Comparison of ENCODE assay signal across 3 cellular contexts in the genomic region with DNA sequence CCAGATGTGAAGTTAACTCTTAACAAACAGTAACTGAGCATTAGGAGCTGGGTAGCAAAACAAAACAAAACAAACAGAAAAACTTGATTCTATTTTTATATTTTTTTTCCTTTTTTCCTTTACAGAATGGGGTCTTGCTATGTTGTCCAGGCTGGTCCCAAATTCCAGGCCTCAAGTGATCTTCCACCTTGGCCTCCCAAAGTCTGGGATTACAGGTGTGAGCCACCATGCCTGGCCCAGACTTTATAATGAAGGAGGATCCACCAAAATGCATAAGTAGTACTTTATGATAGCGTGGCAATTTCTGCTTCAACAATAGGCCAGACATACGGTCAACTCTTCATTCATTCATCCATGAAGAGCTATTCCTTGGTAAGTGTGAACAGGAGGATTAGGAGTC.
TF ChIP-seq lines count a peak whose summit lies in the region.

No MANE protein-coding gene starts in this region.

TF ChIP-seq in HEK293, 187 proteins besides CTCF, POLR2A, EP300 and RAD21 (continued from another document):
- TF ChIP-seq, protein P1, sequence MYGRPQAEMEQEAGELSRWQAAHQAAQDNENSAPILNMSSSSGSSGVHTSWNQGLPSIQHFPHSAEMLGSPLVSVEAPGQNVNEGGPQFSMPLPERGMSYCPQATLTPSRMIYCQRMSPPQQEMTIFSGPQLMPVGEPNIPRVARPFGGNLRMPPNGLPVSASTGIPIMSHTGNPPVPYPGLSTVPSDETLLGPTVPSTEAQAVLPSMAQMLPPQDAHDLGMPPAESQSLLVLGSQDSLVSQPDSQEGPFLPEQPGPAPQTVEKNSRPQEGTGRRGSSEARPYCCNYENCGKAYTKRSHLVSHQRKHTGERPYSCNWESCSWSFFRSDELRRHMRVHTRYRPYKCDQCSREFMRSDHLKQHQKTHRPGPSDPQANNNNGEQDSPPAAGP (tag by site-specific recombination; IDR thresholded peaks at IDR 0.05): no peak

TF ChIP-seq in WTC11, 78 proteins besides CTCF, POLR2A, EP300 and RAD21 (continued from another document):
- TF ChIP-seq, protein P2, sequence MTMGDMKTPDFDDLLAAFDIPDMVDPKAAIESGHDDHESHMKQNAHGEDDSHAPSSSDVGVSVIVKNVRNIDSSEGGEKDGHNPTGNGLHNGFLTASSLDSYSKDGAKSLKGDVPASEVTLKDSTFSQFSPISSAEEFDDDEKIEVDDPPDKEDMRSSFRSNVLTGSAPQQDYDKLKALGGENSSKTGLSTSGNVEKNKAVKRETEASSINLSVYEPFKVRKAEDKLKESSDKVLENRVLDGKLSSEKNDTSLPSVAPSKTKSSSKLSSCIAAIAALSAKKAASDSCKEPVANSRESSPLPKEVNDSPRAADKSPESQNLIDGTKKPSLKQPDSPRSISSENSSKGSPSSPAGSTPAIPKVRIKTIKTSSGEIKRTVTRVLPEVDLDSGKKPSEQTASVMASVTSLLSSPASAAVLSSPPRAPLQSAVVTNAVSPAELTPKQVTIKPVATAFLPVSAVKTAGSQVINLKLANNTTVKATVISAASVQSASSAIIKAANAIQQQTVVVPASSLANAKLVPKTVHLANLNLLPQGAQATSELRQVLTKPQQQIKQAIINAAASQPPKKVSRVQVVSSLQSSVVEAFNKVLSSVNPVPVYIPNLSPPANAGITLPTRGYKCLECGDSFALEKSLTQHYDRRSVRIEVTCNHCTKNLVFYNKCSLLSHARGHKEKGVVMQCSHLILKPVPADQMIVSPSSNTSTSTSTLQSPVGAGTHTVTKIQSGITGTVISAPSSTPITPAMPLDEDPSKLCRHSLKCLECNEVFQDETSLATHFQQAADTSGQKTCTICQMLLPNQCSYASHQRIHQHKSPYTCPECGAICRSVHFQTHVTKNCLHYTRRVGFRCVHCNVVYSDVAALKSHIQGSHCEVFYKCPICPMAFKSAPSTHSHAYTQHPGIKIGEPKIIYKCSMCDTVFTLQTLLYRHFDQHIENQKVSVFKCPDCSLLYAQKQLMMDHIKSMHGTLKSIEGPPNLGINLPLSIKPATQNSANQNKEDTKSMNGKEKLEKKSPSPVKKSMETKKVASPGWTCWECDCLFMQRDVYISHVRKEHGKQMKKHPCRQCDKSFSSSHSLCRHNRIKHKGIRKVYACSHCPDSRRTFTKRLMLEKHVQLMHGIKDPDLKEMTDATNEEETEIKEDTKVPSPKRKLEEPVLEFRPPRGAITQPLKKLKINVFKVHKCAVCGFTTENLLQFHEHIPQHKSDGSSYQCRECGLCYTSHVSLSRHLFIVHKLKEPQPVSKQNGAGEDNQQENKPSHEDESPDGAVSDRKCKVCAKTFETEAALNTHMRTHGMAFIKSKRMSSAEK (CRISPR knock-in tag; IDR thresholded peaks at IDR 0.05; ENCODE audit: borderline replicate concordance): no peak
- no peak for TF ChIP-seq E2F1 (CRISPR knock-in tag; IDR thresholded peaks at IDR 0.05)
- 0 out of 2 replicates have a peak, but pooled peaks have one; percentile 74 for TF ChIP-seq ZNF121 (CRISPR knock-in tag; IDR thresholded peaks at IDR 0.05)
- TF ChIP-seq, protein P3, sequence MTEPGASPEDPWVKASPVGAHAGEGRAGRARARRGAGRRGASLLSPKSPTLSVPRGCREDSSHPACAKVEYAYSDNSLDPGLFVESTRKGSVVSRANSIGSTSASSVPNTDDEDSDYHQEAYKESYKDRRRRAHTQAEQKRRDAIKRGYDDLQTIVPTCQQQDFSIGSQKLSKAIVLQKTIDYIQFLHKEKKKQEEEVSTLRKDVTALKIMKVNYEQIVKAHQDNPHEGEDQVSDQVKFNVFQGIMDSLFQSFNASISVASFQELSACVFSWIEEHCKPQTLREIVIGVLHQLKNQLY (CRISPR knock-in tag; IDR thresholded peaks at IDR 0.05): no peak
- TF ChIP-seq TCF7 (CRISPR knock-in tag; IDR thresholded peaks at IDR 0.05; ENCODE audit: low read depth): no peak

TF ChIP-seq in H1, 55 proteins besides CTCF, POLR2A, EP300 and RAD21 (continued from another document):
- no peak for TF ChIP-seq TBP (IDR thresholded peaks at IDR 0.05; ENCODE audit: low read depth, low read length)
